Comparison of ENCODE assay signal across 1 cellular context in the genomic region with DNA sequence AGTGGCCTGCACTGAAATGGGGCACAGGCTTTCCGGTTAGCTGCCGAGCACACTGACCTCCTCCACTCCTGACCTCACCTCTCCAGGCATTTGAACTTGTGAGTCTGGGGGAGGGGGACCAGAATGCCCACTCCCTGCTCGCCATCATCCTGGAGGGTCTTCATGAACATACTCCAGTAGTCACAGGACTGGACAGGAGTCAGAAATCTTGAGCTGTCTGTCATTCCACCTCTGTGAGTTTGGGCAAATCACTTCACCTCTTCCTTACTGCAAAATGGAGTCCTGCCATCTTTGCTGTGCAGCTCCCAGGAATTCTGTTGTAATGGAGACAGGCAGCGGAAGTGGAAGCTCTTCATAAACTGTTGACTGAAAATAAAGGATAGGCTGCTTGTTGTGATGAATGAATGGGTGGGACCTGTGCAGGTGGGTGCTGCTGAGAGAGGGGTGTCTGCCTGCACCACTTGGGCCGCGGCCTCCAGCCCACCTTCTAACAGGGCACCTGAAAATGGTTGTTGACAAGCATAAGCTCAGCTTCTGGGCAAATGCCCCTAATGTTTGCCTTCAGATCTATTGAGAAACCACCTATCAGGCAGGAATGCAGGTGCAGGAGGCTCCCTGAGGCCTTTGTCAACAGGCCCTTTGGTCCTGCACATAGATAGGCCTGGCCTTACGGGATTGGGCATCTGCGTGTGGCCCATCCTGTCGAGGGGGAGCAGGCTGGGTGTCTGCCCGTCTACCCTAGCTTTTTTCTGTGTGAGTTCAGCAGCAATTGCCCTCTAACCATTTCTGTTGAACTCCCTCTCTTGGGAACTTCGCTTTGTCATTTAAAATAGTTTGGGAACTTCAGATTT.
A peak's percentile ranks its signal among the peaks of the same experiment; 100 is the strongest.
TF ChIP-seq lines count a peak whose summit lies in the region.

No MANE protein-coding gene starts in this region.

TF ChIP-seq in HepG2, 621 proteins besides CTCF, POLR2A, EP300 and RAD21 (continued from another document and continues in another):
- TF ChIP-seq, protein P1, sequence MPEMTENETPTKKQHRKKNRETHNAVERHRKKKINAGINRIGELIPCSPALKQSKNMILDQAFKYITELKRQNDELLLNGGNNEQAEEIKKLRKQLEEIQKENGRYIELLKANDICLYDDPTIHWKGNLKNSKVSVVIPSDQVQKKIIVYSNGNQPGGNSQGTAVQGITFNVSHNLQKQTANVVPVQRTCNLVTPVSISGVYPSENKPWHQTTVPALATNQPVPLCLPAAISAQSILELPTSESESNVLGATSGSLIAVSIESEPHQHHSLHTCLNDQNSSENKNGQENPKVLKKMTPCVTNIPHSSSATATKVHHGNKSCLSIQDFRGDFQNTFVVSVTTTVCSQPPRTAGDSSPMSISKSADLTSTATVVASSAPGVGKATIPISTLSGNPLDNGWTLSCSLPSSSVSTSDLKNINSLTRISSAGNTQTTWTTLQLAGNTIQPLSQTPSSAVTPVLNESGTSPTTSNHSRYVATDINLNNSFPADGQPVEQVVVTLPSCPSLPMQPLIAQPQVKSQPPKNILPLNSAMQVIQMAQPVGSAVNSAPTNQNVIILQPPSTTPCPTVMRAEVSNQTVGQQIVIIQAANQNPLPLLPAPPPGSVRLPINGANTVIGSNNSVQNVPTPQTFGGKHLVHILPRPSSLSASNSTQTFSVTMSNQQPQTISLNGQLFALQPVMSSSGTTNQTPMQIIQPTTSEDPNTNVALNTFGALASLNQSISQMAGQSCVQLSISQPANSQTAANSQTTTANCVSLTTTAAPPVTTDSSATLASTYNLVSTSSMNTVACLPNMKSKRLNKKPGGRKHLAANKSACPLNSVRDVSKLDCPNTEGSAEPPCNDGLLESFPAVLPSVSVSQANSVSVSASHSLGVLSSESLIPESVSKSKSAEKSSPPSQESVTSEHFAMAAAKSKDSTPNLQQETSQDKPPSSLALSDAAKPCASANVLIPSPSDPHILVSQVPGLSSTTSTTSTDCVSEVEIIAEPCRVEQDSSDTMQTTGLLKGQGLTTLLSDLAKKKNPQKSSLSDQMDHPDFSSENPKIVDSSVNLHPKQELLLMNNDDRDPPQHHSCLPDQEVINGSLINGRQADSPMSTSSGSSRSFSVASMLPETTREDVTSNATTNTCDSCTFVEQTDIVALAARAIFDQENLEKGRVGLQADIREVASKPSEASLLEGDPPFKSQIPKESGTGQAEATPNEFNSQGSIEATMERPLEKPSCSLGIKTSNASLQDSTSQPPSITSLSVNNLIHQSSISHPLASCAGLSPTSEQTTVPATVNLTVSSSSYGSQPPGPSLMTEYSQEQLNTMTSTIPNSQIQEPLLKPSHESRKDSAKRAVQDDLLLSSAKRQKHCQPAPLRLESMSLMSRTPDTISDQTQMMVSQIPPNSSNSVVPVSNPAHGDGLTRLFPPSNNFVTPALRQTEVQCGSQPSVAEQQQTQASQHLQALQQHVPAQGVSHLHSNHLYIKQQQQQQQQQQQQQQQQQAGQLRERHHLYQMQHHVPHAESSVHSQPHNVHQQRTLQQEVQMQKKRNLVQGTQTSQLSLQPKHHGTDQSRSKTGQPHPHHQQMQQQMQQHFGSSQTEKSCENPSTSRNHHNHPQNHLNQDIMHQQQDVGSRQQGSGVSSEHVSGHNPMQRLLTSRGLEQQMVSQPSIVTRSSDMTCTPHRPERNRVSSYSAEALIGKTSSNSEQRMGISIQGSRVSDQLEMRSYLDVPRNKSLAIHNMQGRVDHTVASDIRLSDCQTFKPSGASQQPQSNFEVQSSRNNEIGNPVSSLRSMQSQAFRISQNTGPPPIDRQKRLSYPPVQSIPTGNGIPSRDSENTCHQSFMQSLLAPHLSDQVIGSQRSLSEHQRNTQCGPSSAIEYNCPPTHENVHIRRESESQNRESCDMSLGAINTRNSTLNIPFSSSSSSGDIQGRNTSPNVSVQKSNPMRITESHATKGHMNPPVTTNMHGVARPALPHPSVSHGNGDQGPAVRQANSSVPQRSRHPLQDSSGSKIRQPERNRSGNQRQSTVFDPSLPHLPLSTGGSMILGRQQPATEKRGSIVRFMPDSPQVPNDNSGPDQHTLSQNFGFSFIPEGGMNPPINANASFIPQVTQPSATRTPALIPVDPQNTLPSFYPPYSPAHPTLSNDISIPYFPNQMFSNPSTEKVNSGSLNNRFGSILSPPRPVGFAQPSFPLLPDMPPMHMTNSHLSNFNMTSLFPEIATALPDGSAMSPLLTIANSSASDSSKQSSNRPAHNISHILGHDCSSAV (CRISPR knock-in tag; IDR thresholded peaks at IDR 0.05; ENCODE audit: borderline replicate concordance), result no peak
- TF ChIP-seq, protein P2, sequence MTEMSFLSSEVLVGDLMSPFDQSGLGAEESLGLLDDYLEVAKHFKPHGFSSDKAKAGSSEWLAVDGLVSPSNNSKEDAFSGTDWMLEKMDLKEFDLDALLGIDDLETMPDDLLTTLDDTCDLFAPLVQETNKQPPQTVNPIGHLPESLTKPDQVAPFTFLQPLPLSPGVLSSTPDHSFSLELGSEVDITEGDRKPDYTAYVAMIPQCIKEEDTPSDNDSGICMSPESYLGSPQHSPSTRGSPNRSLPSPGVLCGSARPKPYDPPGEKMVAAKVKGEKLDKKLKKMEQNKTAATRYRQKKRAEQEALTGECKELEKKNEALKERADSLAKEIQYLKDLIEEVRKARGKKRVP (CRISPR knock-in tag; IDR thresholded peaks at IDR 0.05), result peak in 1 of 2 experiments; percentile 62; a peak in 2 of 4 replicates
- TF ChIP-seq IKZF1 (IDR thresholded peaks at IDR 0.05) (no peak), ZNF619 (CRISPR knock-in tag; IDR thresholded peaks at IDR 0.05) (peak; percentile 87; the same call in 1 of the 2 replicates), NFKBIZ (CRISPR knock-in tag; IDR thresholded peaks at IDR 0.05) (peak; percentile 97), MYC (CRISPR knock-in tag; IDR thresholded peaks at IDR 0.05; ENCODE audit: borderline replicate concordance) (peak; percentile 86), ZZZ3 (CRISPR knock-in tag; IDR thresholded peaks at IDR 0.05; ENCODE audit: borderline replicate concordance) (no peak), DMAP1 (CRISPR knock-in tag; IDR thresholded peaks at IDR 0.05) (peak; percentile 93), ZNF747 (CRISPR knock-in tag; IDR thresholded peaks at IDR 0.05; ENCODE audit: borderline replicate concordance) (peak; percentile 91; the same call in 1 of the 2 replicates), ZNF501 (CRISPR knock-in tag; IDR thresholded peaks at IDR 0.05) (peak; percentile 96), ZNF160 (CRISPR knock-in tag; IDR thresholded peaks at IDR 0.05) (peak; percentile 70), HNF4G (IDR thresholded peaks at IDR 0.05; ENCODE audit: borderline replicate concordance, low read depth, low read length) (peak; percentile 100), HNF4G (CRISPR knock-in tag; IDR thresholded peaks at IDR 0.05; ENCODE audit: borderline replicate concordance, low read depth) (peak; percentile 99), SKI (IDR thresholded peaks at IDR 0.05; ENCODE audit: partially characterized antibody) (peak; percentile 86)
- TF ChIP-seq, protein P3, sequence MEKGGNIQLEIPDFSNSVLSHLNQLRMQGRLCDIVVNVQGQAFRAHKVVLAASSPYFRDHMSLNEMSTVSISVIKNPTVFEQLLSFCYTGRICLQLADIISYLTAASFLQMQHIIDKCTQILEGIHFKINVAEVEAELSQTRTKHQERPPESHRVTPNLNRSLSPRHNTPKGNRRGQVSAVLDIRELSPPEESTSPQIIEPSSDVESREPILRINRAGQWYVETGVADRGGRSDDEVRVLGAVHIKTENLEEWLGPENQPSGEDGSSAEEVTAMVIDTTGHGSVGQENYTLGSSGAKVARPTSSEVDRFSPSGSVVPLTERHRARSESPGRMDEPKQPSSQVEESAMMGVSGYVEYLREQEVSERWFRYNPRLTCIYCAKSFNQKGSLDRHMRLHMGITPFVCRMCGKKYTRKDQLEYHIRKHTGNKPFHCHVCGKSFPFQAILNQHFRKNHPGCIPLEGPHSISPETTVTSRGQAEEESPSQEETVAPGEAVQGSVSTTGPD (CRISPR knock-in tag; IDR thresholded peaks at IDR 0.05), result no peak
- TF ChIP-seq, protein P4, sequence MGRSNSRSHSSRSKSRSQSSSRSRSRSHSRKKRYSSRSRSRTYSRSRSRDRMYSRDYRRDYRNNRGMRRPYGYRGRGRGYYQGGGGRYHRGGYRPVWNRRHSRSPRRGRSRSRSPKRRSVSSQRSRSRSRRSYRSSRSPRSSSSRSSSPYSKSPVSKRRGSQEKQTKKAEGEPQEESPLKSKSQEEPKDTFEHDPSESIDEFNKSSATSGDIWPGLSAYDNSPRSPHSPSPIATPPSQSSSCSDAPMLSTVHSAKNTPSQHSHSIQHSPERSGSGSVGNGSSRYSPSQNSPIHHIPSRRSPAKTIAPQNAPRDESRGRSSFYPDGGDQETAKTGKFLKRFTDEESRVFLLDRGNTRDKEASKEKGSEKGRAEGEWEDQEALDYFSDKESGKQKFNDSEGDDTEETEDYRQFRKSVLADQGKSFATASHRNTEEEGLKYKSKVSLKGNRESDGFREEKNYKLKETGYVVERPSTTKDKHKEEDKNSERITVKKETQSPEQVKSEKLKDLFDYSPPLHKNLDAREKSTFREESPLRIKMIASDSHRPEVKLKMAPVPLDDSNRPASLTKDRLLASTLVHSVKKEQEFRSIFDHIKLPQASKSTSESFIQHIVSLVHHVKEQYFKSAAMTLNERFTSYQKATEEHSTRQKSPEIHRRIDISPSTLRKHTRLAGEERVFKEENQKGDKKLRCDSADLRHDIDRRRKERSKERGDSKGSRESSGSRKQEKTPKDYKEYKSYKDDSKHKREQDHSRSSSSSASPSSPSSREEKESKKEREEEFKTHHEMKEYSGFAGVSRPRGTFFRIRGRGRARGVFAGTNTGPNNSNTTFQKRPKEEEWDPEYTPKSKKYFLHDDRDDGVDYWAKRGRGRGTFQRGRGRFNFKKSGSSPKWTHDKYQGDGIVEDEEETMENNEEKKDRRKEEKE (IDR thresholded peaks at IDR 0.05), result no peak
- TF ChIP-seq, protein P5, sequence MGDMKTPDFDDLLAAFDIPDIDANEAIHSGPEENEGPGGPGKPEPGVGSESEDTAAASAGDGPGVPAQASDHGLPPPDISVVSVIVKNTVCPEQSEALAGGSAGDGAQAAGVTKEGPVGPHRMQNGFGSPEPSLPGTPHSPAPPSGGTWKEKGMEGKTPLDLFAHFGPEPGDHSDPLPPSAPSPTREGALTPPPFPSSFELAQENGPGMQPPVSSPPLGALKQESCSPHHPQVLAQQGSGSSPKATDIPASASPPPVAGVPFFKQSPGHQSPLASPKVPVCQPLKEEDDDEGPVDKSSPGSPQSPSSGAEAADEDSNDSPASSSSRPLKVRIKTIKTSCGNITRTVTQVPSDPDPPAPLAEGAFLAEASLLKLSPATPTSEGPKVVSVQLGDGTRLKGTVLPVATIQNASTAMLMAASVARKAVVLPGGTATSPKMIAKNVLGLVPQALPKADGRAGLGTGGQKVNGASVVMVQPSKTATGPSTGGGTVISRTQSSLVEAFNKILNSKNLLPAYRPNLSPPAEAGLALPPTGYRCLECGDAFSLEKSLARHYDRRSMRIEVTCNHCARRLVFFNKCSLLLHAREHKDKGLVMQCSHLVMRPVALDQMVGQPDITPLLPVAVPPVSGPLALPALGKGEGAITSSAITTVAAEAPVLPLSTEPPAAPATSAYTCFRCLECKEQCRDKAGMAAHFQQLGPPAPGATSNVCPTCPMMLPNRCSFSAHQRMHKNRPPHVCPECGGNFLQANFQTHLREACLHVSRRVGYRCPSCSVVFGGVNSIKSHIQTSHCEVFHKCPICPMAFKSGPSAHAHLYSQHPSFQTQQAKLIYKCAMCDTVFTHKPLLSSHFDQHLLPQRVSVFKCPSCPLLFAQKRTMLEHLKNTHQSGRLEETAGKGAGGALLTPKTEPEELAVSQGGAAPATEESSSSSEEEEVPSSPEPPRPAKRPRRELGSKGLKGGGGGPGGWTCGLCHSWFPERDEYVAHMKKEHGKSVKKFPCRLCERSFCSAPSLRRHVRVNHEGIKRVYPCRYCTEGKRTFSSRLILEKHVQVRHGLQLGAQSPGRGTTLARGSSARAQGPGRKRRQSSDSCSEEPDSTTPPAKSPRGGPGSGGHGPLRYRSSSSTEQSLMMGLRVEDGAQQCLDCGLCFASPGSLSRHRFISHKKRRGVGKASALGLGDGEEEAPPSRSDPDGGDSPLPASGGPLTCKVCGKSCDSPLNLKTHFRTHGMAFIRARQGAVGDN (CRISPR knock-in tag; IDR thresholded peaks at IDR 0.05), result peak; percentile 98
- TF ChIP-seq, protein P6, sequence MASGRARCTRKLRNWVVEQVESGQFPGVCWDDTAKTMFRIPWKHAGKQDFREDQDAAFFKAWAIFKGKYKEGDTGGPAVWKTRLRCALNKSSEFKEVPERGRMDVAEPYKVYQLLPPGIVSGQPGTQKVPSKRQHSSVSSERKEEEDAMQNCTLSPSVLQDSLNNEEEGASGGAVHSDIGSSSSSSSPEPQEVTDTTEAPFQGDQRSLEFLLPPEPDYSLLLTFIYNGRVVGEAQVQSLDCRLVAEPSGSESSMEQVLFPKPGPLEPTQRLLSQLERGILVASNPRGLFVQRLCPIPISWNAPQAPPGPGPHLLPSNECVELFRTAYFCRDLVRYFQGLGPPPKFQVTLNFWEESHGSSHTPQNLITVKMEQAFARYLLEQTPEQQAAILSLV (CRISPR knock-in tag; IDR thresholded peaks at IDR 0.05; ENCODE audit: borderline replicate concordance), result peak; percentile 97
- TF ChIP-seq, protein P7, sequence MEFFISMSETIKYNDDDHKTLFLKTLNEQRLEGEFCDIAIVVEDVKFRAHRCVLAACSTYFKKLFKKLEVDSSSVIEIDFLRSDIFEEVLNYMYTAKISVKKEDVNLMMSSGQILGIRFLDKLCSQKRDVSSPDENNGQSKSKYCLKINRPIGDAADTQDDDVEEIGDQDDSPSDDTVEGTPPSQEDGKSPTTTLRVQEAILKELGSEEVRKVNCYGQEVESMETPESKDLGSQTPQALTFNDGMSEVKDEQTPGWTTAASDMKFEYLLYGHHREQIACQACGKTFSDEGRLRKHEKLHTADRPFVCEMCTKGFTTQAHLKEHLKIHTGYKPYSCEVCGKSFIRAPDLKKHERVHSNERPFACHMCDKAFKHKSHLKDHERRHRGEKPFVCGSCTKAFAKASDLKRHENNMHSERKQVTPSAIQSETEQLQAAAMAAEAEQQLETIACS (CRISPR knock-in tag; IDR thresholded peaks at IDR 0.05), result no peak
- TF ChIP-seq, protein P8, sequence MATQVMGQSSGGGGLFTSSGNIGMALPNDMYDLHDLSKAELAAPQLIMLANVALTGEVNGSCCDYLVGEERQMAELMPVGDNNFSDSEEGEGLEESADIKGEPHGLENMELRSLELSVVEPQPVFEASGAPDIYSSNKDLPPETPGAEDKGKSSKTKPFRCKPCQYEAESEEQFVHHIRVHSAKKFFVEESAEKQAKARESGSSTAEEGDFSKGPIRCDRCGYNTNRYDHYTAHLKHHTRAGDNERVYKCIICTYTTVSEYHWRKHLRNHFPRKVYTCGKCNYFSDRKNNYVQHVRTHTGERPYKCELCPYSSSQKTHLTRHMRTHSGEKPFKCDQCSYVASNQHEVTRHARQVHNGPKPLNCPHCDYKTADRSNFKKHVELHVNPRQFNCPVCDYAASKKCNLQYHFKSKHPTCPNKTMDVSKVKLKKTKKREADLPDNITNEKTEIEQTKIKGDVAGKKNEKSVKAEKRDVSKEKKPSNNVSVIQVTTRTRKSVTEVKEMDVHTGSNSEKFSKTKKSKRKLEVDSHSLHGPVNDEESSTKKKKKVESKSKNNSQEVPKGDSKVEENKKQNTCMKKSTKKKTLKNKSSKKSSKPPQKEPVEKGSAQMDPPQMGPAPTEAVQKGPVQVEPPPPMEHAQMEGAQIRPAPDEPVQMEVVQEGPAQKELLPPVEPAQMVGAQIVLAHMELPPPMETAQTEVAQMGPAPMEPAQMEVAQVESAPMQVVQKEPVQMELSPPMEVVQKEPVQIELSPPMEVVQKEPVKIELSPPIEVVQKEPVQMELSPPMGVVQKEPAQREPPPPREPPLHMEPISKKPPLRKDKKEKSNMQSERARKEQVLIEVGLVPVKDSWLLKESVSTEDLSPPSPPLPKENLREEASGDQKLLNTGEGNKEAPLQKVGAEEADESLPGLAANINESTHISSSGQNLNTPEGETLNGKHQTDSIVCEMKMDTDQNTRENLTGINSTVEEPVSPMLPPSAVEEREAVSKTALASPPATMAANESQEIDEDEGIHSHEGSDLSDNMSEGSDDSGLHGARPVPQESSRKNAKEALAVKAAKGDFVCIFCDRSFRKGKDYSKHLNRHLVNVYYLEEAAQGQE (IDR thresholded peaks at IDR 0.05; ENCODE audit: borderline replicate concordance in 1 of 2, low read depth in 1 of 2, low read length in 2 of 2), result peak in 1 of 2 experiments; percentile 78; a peak in 2 of 4 replicates
